In genomic region chr7:47470567-47471357, GRCh38 we compare ENCODE assay signal across 13 cellular contexts.
DNase-seq lines count a peak whose midpoint lies in the region; ATAC-seq and TF ChIP-seq lines count a peak whose summit lies in the region.
"Had no signal": no experiment of that assay in that cellular context is flagged by ENCODE, and none has a peak within 500 bp of the region (broad histone marks: within the 10 kb centered on the region; RNA-seq: fewer than 3 reads in every experiment).

No MANE protein-coding gene starts in this region.

- peaks cover 23% of the 10 kb centered on the region for H3K4me1 ChIP-seq in HUES48 (ENCODE audit: control insufficient read depth, insufficient read depth, low read length)
- peaks cover 35 to 45% of the 10 kb centered on the region in 2 donors for H3K4me1 ChIP-seq in gastrocnemius medialis

- in situ Hi-C loops in gastrocnemius medialis (cut with MboI; ENCODE audit: low sequenced_read_pairs in 4 of 4): no loop called here

- no peaks in the 10 kb centered on the region for H3K4me1 Mint-ChIP-seq in activated T-helper 1 cell treated with anti-CD3 and anti-CD28 coated beads, Interleukin-12 subunit alpha, Interleukin-12 subunit beta, Interleukin-2, Interleukin-4 antibody, amounts not matched to agents 30 ng/mL and 10 ng/mL and 1 ng/mL, durations not matched to agents 14 hours and 24 hours and 36 hours (ENCODE audit: low read depth)

- H3K27me3 Mint-ChIP-seq in activated T-helper 1 cell treated with anti-CD3 and anti-CD28 coated beads, Interleukin-12 subunit alpha, Interleukin-12 subunit beta, Interleukin-2, Interleukin-4 antibody, amounts not matched to agents 30 ng/mL and 10 ng/mL and 1 ng/mL, durations not matched to agents 14 hours and 24 hours and 36 hours (ENCODE audit: insufficient read depth): no peaks in the 10 kb centered on the region

- H3K9ac ChIP-seq in HUES48 (ENCODE audit: low read depth, low read length): no peak overlapping the region

- intact Hi-C loops in gastrocnemius medialis (cut with DNase I; ENCODE audit: low total_unique reads): no loop called here
- intact Hi-C loops in activated T-helper 1 cell treated with anti-CD3 and anti-CD28 coated beads, Interleukin-12 subunit alpha, Interleukin-12 subunit beta, Interleukin-2, Interleukin-4 antibody, amounts not matched to agents 30 ng/mL and 10 ng/mL and 1 ng/mL, durations not matched to agents 14 hours and 24 hours and 36 hours (cut with micrococcal nuclease): no loop called here

- H3K9me3 ChIP-seq in HUES48 (ENCODE audit: control insufficient read depth, insufficient read depth, low read length): no peaks in the 10 kb centered on the region
- H3K9me3 ChIP-seq in gastrocnemius medialis: no peaks in the 10 kb centered on the region
- H3K9me3 ChIP-seq: SJSA1 had no signal

- TF ChIP-seq POLR2A in gastrocnemius medialis (IDR thresholded peaks at IDR 0.05): no peak

- H3K9me3 Mint-ChIP-seq in activated T-helper 1 cell treated with anti-CD3 and anti-CD28 coated beads, Interleukin-12 subunit alpha, Interleukin-12 subunit beta, Interleukin-2, Interleukin-4 antibody, amounts not matched to agents 30 ng/mL and 10 ng/mL and 1 ng/mL, durations not matched to agents 14 hours and 24 hours and 36 hours: no peaks in the 10 kb centered on the region

- no peak for TF ChIP-seq CTCF in gastrocnemius medialis (IDR thresholded peaks at IDR 0.05 in 4 of 5, conservative IDR thresholded peaks at IDR 0.05 in 1 of 5)

- H3K4me3 Mint-ChIP-seq in activated T-helper 1 cell treated with anti-CD3 and anti-CD28 coated beads, Interleukin-12 subunit alpha, Interleukin-12 subunit beta, Interleukin-2, Interleukin-4 antibody, amounts not matched to agents 30 ng/mL and 10 ng/mL and 1 ng/mL, durations not matched to agents 14 hours and 24 hours and 36 hours: no peak overlapping the region

- H3K27ac ChIP-seq in HUES48 (ENCODE audit: low read depth, low read length) (peak overlapping the region; percentile 65), gastrocnemius medialis (peak overlapping the region; percentile 44 to 88 (median 86))
- H3K27ac ChIP-seq: cardiac muscle cell, SJSA1 had no signal

- DNase-seq in NCI-H748 treated with DMSO at 0.1 percent for 48 hours (lab: John Stamatoyannopoulos, UW) (peak; percentile 85), iPS-NIHi7 (ENCODE audit: extremely low spot score) (peak; percentile 67), gastrocnemius medialis (no peak)
- no peak for DNase-seq in activated CD4-positive, alpha-beta T cell treated with anti-CD3 and anti-CD28 coated beads for 1 hour
- DNase-seq in activated T-helper 1 cell treated with anti-CD3 and anti-CD28 coated beads, Interleukin-12 subunit alpha, Interleukin-12 subunit beta, Interleukin-2, Interleukin-4 antibody, amounts not matched to agents 30 ng/mL and 10 ng/mL and 1 ng/mL, durations not matched to agents 14 hours and 24 hours and 36 hours (ENCODE audit: low spot score): no peak
- DNase-seq: DMS 273 treated with DMSO at 0.1 percent for 48 hours, KBM-7, occipital lobe had no signal

- no peaks in the 10 kb centered on the region for H3K27me3 ChIP-seq in HUES48 (ENCODE audit: control insufficient read depth, insufficient read depth, low read length)
- no peaks in the 10 kb centered on the region for H3K27me3 ChIP-seq in gastrocnemius medialis
- H3K27me3 ChIP-seq: cardiac muscle cell, SJSA1 had no signal

- ATAC-seq in gastrocnemius medialis (no peak), GM19023 (IDR thresholded peaks at IDR 0.05; ENCODE audit: unreplicated experiment) (no peak), HG03139 (IDR thresholded peaks at IDR 0.05; ENCODE audit: unreplicated experiment) (no peak)

- no peak overlapping the region for H3K4me3 ChIP-seq in HUES48 (ENCODE audit: low read depth, low read length)
- H3K4me3 ChIP-seq in gastrocnemius medialis: no peak overlapping the region
- H3K4me3 ChIP-seq: cardiac muscle cell, SJSA1 had no signal

- H3K27ac Mint-ChIP-seq in activated T-helper 1 cell treated with anti-CD3 and anti-CD28 coated beads, Interleukin-12 subunit alpha, Interleukin-12 subunit beta, Interleukin-2, Interleukin-4 antibody, amounts not matched to agents 30 ng/mL and 10 ng/mL and 1 ng/mL, durations not matched to agents 14 hours and 24 hours and 36 hours: no peak overlapping the region

- H3K36me3 ChIP-seq in HUES48 (ENCODE audit: control insufficient read depth, insufficient read depth, low read length) (no peaks in the 10 kb centered on the region), gastrocnemius medialis (no peaks in the 10 kb centered on the region)
- H3K36me3 ChIP-seq: cardiac muscle cell had no signal

- H3K36me3 Mint-ChIP-seq in activated T-helper 1 cell treated with anti-CD3 and anti-CD28 coated beads, Interleukin-12 subunit alpha, Interleukin-12 subunit beta, Interleukin-2, Interleukin-4 antibody, amounts not matched to agents 30 ng/mL and 10 ng/mL and 1 ng/mL, durations not matched to agents 14 hours and 24 hours and 36 hours (ENCODE audit: low read depth): no peaks in the 10 kb centered on the region

Comparison
In these comparisons a context has a peak if more than half of its experiments do, and no peak if none do; other contexts are left out.
1. DNase-seq: peak in NCI-H748 treated with DMSO at 0.1 percent for 48 hours (single experiment) and iPS-NIHi7 (single experiment); none in gastrocnemius medialis (0 of 2), activated CD4-positive, alpha-beta T cell treated with anti-CD3 and anti-CD28 coated beads for 1 hour (single experiment) and activated T-helper 1 cell treated with anti-CD3 and anti-CD28 coated beads, Interleukin-12 subunit alpha, Interleukin-12 subunit beta, Interleukin-2, Interleukin-4 antibody, amounts not matched to agents 30 ng/mL and 10 ng/mL and 1 ng/mL, durations not matched to agents 14 hours and 24 hours and 36 hours (single experiment).